10 cellular contexts compared by ENCODE assay signal in the genomic region with DNA sequence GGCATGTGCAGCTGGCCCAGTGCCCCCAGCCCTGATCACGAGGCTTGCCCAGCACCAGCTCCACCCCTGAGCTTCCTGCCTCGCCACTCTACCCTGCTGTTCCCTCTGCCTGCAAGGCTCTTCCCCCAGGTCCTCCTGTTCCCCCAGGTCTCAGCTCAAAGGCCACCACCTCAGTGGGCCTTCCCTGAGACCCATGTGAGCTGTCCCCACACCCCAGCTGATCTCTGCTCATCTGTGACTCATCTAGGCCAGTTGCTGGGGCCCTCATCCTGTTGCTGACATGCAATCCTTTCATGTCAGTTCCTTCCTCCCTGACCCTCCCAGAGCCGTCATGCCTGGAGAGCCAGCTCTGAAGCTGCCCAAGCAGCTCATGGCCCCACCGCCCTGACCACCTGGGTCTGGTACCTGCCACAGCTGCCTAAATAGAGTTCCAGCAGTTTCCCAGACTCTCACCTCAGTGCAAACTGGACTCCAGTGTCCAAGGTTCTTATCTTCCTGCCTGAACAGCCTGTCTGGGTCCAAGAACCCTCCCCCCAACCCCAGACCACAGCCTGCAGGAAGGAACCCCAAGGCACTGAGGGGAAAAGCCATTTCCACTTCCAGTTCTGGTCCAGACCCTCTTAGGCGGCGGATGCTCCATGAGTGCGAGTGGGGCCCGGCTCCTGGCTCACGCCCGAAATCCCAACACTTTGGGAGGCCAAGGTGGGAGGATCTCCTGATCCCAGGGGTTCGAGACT.
DNase-seq lines count a peak whose midpoint lies in the region; ATAC-seq, FAIRE-seq and TF ChIP-seq lines count a peak whose summit lies in the region.
"Had no signal": no experiment of that assay in that cellular context is flagged by ENCODE, and none has a peak within 500 bp of the region (broad histone marks: within the 10 kb centered on the region; RNA-seq: fewer than 3 reads in every experiment).

No MANE protein-coding gene starts in this region.

- no peaks in the 10 kb centered on the region for H3K9me3 Mint-ChIP-seq in HFFc6

- peaks cover 41% of the 10 kb centered on the region for H3K4me1 Mint-ChIP-seq in HFFc6 (ENCODE audit: low read depth)

- H3K9me3 ChIP-seq in kidney (ENCODE audit: control insufficient read depth in 1 of 2, low read length in 2 of 2) = peaks cover 0 to 7% of the 10 kb centered on the region in 2 donors

- ATAC-seq in GM21786 (IDR thresholded peaks at IDR 0.05; ENCODE audit: unreplicated experiment) (no peak), HG02571 (IDR thresholded peaks at IDR 0.05; ENCODE audit: unreplicated experiment) (no peak)

- FAIRE-seq in kidney (lab: Jason Lieb, UNC) = no peak

- H3K36me3 ChIP-seq in kidney (ENCODE audit: control insufficient read depth in 1 of 2, insufficient read depth in 2 of 2, low read length in 2 of 2) = no peaks in the 10 kb centered on the region
- H3K36me3 ChIP-seq: breast epithelium had no signal

- DNase-seq in AG08396 (ENCODE audit: low spot score) (peak; percentile 72), HFFc6 (peak; percentile 66), kidney (peak; percentile 52), LoVo (ENCODE audit: low spot score) (no peak), putamen (ENCODE audit: low spot score) (no peak)
- DNase-seq in activated CD4-positive, alpha-beta T cell treated with anti-CD3 and anti-CD28 coated beads, Interleukin-2, amount 50 U/mL, for 48 hours = peak; percentile 18 to 20
- DNase-seq: SHP77 had no signal

- peak overlapping the region; percentile 11 for H3K4me3 Mint-ChIP-seq in HFFc6

- intact Hi-C loops in kidney (cut with DNase I) = no loop called here

- H3K27ac Mint-ChIP-seq in HFFc6 = peak overlapping the region; percentile 84

- no peaks in the 10 kb centered on the region for H3K36me3 Mint-ChIP-seq in HFFc6 (ENCODE audit: low read depth)

- no peak for TF ChIP-seq CTCF in HFFc6 (IDR thresholded peaks at IDR 0.05)
- TF ChIP-seq CTCF in kidney (IDR thresholded peaks at IDR 0.05; ENCODE audit: borderline replicate concordance, extremely low read depth, insufficient read depth) = no peak

- no peak overlapping the region for H3K4me3 ChIP-seq in kidney (ENCODE audit: low read length in 2 of 2)
- H3K4me3 ChIP-seq: breast epithelium had no signal

- no peak overlapping the region for H3K27ac ChIP-seq in kidney (ENCODE audit: low read depth in 2 of 2, low read length in 2 of 2)
- H3K27ac ChIP-seq: breast epithelium had no signal

- H3K4me1 ChIP-seq in kidney (ENCODE audit: control insufficient read depth in 1 of 2, insufficient read depth in 1 of 2, low read depth in 1 of 2, low read length in 2 of 2) = no peaks in the 10 kb centered on the region
- H3K4me1 ChIP-seq: breast epithelium had no signal

- peaks cover 30% of the 10 kb centered on the region for H3K27me3 Mint-ChIP-seq in HFFc6 (ENCODE audit: insufficient read depth)

- no peak overlapping the region for H3K9ac ChIP-seq in kidney (ENCODE audit: low read length in 2 of 2)

Comparison
In these comparisons a context has a peak if more than half of its experiments do, and no peak if none do; other contexts are left out.
1. DNase-seq: peak in AG08396 (single experiment), HFFc6 (single experiment), activated CD4-positive, alpha-beta T cell treated with anti-CD3 and anti-CD28 coated beads, Interleukin-2, amount 50 U/mL, for 48 hours (2 of 2) and kidney (single experiment); none in LoVo (single experiment) and putamen (single experiment).